Comparison of ENCODE assay signal across 9 cellular contexts in genomic region chr7:100626055-100626454, GRCh38. TPM values are rescaled to one million over a fixed set of nuclear protein-coding genes. Genes with fewer than 3 reads are reported as not detected.
A peak's percentile ranks its signal among the peaks of the same experiment; 100 is the strongest.
DNase-seq lines count a peak whose midpoint lies in the region; ATAC-seq and TF ChIP-seq lines count a peak whose summit lies in the region.
"Had no signal": no experiment of that assay in that cellular context is flagged by ENCODE, and none has a peak within 500 bp of the region (broad histone marks: within the 10 kb centered on the region; RNA-seq: fewer than 3 reads in every experiment).

No MANE protein-coding gene starts in this region.

- POLR2A ChIA-PET in activated CD8-positive, alpha-beta T cell treated with anti-CD3 and anti-CD28 coated beads, Interleukin-2, amount 10 ng/mL, durations not matched to agents 7 days and 5 days (lab: Charles Lee): interaction anchor here (0.6 to 2.0 kb wide), 10 partner anchors 9 to 241 kb away, joined by 3 to 9 read pairs (median 6); partner anchors contain the start of genes FBXO24, MOSPD3, POP7 and TRIP6

- H3K36me3 ChIP-seq in heart left ventricle (no peaks in the 10 kb centered on the region), kidney epithelial cell (ENCODE audit: control insufficient read depth, insufficient read depth, low read length) (no peaks in the 10 kb centered on the region)

- peak overlapping the region; percentile 34 for H3K27ac Mint-ChIP-seq in activated CD8-positive, alpha-beta T cell treated with anti-CD3 and anti-CD28 coated beads, Interleukin-2, amount 10 ng/mL, durations not matched to agents 7 days and 5 days
- H3K27ac Mint-ChIP-seq in type B pancreatic cell: no peak overlapping the region

- no peak for TF ChIP-seq POLR2A in heart left ventricle (IDR thresholded peaks at IDR 0.05)

- H3K9me3 Mint-ChIP-seq in activated CD8-positive, alpha-beta T cell treated with anti-CD3 and anti-CD28 coated beads, Interleukin-2, amount 10 ng/mL, durations not matched to agents 7 days and 5 days (ENCODE audit: insufficient read depth): no peaks in the 10 kb centered on the region
- H3K9me3 Mint-ChIP-seq in type B pancreatic cell: no peaks in the 10 kb centered on the region

- H3K36me3 Mint-ChIP-seq in activated CD8-positive, alpha-beta T cell treated with anti-CD3 and anti-CD28 coated beads, Interleukin-2, amount 10 ng/mL, durations not matched to agents 7 days and 5 days (ENCODE audit: low read depth): peaks cover 23% of the 10 kb centered on the region
- peaks cover 6% of the 10 kb centered on the region for H3K36me3 Mint-ChIP-seq in type B pancreatic cell

- H3K4me1 ChIP-seq in heart left ventricle: peaks cover 0 to 12% (median 4%) of the 10 kb centered on the region in 12 donors

- peak overlapping the region; percentile 79 for H3K4me3 Mint-ChIP-seq in activated CD8-positive, alpha-beta T cell treated with anti-CD3 and anti-CD28 coated beads, Interleukin-2, amount 10 ng/mL, durations not matched to agents 7 days and 5 days
- peak overlapping the region; percentile 78 for H3K4me3 Mint-ChIP-seq in type B pancreatic cell

- 10 to 23% (median 18%) methylated on average over 3 of the region's 3 CpGs for WGBS in heart left ventricle, 4 donors

- H3K9me3 ChIP-seq in heart left ventricle: no peaks in the 10 kb centered on the region

- no peak for DNase-seq in heart left ventricle
- no peak for DNase-seq in left ventricle myocardium superior
- no peak for DNase-seq in activated CD8-positive, alpha-beta T cell treated with anti-CD3 and anti-CD28 coated beads, Interleukin-2, amount 10 ng/mL, durations not matched to agents 7 days and 5 days
- DNase-seq in kidney epithelial cell (ENCODE audit: low read depth): no peak
- DNase-seq in type B pancreatic cell (ENCODE audit: extremely low spot score, unreplicated experiment): no peak
- no peak for DNase-seq in NCI-H146 treated with DMSO at 0.1 percent for 48 hours (lab: John Stamatoyannopoulos, UW; ENCODE audit: unreplicated experiment)
- no peak for DNase-seq in HCEC 1CT
- no peak for DNase-seq in middle frontal gyrus (ENCODE audit: extremely low spot score, low spot score)

- CTCF ChIA-PET in activated CD8-positive, alpha-beta T cell treated with anti-CD3 and anti-CD28 coated beads, Interleukin-2, amount 10 ng/mL, durations not matched to agents 7 days and 5 days (lab: Charles Lee): interaction anchor here (1.4 to 2.0 kb wide), 5 partner anchors 9 to 80 kb away, joined by 3 to 12 read pairs (median 9); partner anchors contain the start of genes MOSPD3 and POP7

- TF ChIP-seq CTCF in heart left ventricle (IDR thresholded peaks at IDR 0.05) (no peak), kidney epithelial cell (IDR thresholded peaks at IDR 0.05; ENCODE audit: insufficient read depth, low read length, poor library complexity, severe bottlenecking) (no peak), type B pancreatic cell (conservative IDR thresholded peaks at IDR 0.05) (no peak)

- intact Hi-C loops in heart left ventricle (cut with DNase I): loop anchor here in 2 of 10 donors (5.0 kb wide), 2 partner anchors 41 to 46 kb away; partner anchors contain the start of gene GNB2 (in 1 of the 2)
- intact Hi-C loops in left ventricle myocardium superior (cut with micrococcal nuclease): no loop called here

- ATAC-seq in heart left ventricle: no peak
- ATAC-seq in left ventricle myocardium superior: no peak
- ATAC-seq in activated CD8-positive, alpha-beta T cell treated with anti-CD3 and anti-CD28 coated beads, Interleukin-2, amount 10 ng/mL, durations not matched to agents 7 days and 5 days: no peak

- H3K27me3 ChIP-seq in heart left ventricle (no peaks in the 10 kb centered on the region), kidney epithelial cell (ENCODE audit: control insufficient read depth, insufficient read depth, low read length) (no peaks in the 10 kb centered on the region)

- H3K27ac ChIP-seq in heart left ventricle: no peak overlapping the region

- H3K4me1 Mint-ChIP-seq in activated CD8-positive, alpha-beta T cell treated with anti-CD3 and anti-CD28 coated beads, Interleukin-2, amount 10 ng/mL, durations not matched to agents 7 days and 5 days (ENCODE audit: low read depth): peaks cover 66% of the 10 kb centered on the region
- peaks cover 9% of the 10 kb centered on the region for H3K4me1 Mint-ChIP-seq in type B pancreatic cell (ENCODE audit: unreplicated experiment)

- H3K4me3 ChIP-seq in heart left ventricle (peak overlapping the region in 9 of 12 donors; percentile 26 to 51 (median 43)), kidney epithelial cell (ENCODE audit: low read depth, low read length) (peak overlapping the region; percentile 28)

- H3K27me3 Mint-ChIP-seq in activated CD8-positive, alpha-beta T cell treated with anti-CD3 and anti-CD28 coated beads, Interleukin-2, amount 10 ng/mL, durations not matched to agents 7 days and 5 days (ENCODE audit: low read depth): no peaks in the 10 kb centered on the region
- H3K27me3 Mint-ChIP-seq in type B pancreatic cell: no peaks in the 10 kb centered on the region

RNA-seq across cellular contexts. Expression of gene MOSPD3, which starts 13.7 kb away (rescaled TPM):
- 10 to 100 TPM in 5 of 9 donors, 1 to 10 TPM in 4; 6.7 to 13.8 (median 10.4) TPM for total RNA-seq in heart left ventricle
- 10 to 100 TPM; 10.4 to 12.3 TPM for polyA plus RNA-seq in heart left ventricle
- 9.1 TPM for total RNA-seq in left ventricle myocardium superior
- 10 to 100 TPM; 42.1 to 43.5 TPM for total RNA-seq in activated CD8-positive, alpha-beta T cell treated with anti-CD3 and anti-CD28 coated beads, Interleukin-2, amount 10 ng/mL, durations not matched to agents 7 days and 5 days
- total RNA-seq in kidney epithelial cell: 14.5 and 23.3 TPM in 2 replicates
- total RNA-seq in type B pancreatic cell (ENCODE audit: low replicate concordance): 28.3 and 29.0 TPM in 2 replicates

RNA-seq across cellular contexts. Expression of gene TFR2, which starts 15.3 kb away (rescaled TPM):
- total RNA-seq in heart left ventricle (under 1 TPM in 4 of 9 donors, not detected in 5; 0.15 to 0.59 (median 0.45) TPM), left ventricle myocardium superior (not detected), kidney epithelial cell (0.34 and 0.71 TPM in 2 replicates), type B pancreatic cell (ENCODE audit: low replicate concordance) (1.8 and 2.5 TPM in 2 replicates)
- under 1 TPM; 0.08 to 0.37 TPM for polyA plus RNA-seq in heart left ventricle
- total RNA-seq in activated CD8-positive, alpha-beta T cell treated with anti-CD3 and anti-CD28 coated beads, Interleukin-2, amount 10 ng/mL, durations not matched to agents 7 days and 5 days: 10 to 100 TPM; 13.1 to 14.5 TPM
- total RNA-seq: fibroblast of lung had no signal

RNA-seq across cellular contexts. Expression of gene PCOLCE, which starts 23.9 kb away (rescaled TPM):
- total RNA-seq in heart left ventricle (10 to 100 TPM; 15.7 to 68.1 (median 28.3) TPM), left ventricle myocardium superior (40.4 TPM), kidney epithelial cell (4.7 and 6.4 TPM in 2 replicates), type B pancreatic cell (ENCODE audit: low replicate concordance) (11.6 and 152 TPM in 2 replicates)
- polyA plus RNA-seq in heart left ventricle: 10 to 100 TPM; 33.5 to 35.4 TPM
- 10 to 100 TPM; 17.0 to 17.6 TPM for total RNA-seq in activated CD8-positive, alpha-beta T cell treated with anti-CD3 and anti-CD28 coated beads, Interleukin-2, amount 10 ng/mL, durations not matched to agents 7 days and 5 days

RNA-seq across cellular contexts. Expression of gene ACTL6B, which starts 30.2 kb away (rescaled TPM):
- total RNA-seq in heart left ventricle (not detected), left ventricle myocardium superior (not detected), kidney epithelial cell (not detected in 2 replicates), type B pancreatic cell (ENCODE audit: low replicate concordance) (1.8 and 2.4 TPM in 2 replicates)
- not detected for polyA plus RNA-seq in heart left ventricle
- not detected for total RNA-seq in activated CD8-positive, alpha-beta T cell treated with anti-CD3 and anti-CD28 coated beads, Interleukin-2, amount 10 ng/mL, durations not matched to agents 7 days and 5 days
- total RNA-seq: fibroblast of lung had no signal
- polyA plus RNA-seq: fibroblast of lung had no signal

RNA-seq across cellular contexts. Expression of gene FBXO24, which starts 39.9 kb away (rescaled TPM):
- total RNA-seq in heart left ventricle (under 1 TPM in 6 of 9 donors, not detected in 3; 0.11 to 0.75 (median 0.48) TPM), left ventricle myocardium superior (0.77 TPM), kidney epithelial cell (0.55 and 0.79 TPM in 2 replicates), type B pancreatic cell (ENCODE audit: low replicate concordance) (0.76 and 0.77 TPM in 2 replicates)
- polyA plus RNA-seq in heart left ventricle: under 1 TPM in 1 of 2 donors, not detected in 1; 0.14 TPM
- under 1 TPM; 0.37 to 0.45 TPM for total RNA-seq in activated CD8-positive, alpha-beta T cell treated with anti-CD3 and anti-CD28 coated beads, Interleukin-2, amount 10 ng/mL, durations not matched to agents 7 days and 5 days
